8 cellular contexts compared by ENCODE assay signal in the genomic region with DNA sequence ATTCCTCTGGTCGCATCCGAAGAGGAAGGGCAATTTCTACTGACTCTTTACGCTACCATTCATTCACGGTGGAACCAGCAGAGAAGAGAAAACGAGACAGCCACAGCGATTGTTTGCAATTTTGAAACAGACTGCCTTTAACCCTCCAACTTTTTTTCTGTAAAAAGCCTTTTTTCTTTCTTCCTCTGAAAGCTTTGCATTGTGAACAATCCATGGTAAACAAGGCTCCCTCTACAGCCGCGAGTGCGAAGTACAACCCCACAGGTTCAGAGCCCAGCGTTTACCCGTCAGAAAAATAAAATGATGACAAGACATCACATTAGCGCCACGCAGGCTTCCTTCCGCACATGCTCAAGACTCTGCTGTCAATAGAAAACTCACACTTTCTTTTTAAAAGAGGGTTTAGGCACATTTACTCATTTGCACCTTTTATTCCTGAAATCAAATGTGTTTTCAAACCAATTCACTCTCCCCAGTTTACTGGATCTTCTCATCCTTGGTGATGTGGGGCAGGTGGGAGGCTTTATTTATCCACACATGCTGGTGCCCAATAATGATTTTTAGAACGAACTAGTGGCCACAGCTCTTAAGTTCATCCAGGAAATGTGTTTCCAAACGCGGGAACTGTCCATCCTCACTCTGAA.
DNase-seq lines count a peak whose midpoint lies in the region; ATAC-seq and TF ChIP-seq lines count a peak whose summit lies in the region.

No MANE protein-coding gene starts in this region.

- H3K36me3 ChIP-seq in BJ (ENCODE audit: control insufficient read depth, insufficient read depth, low read length) (no peaks in the 10 kb centered on the region; the same call in 1 of the 2 replicates), Loucy (ENCODE audit: insufficient read depth, low read length) (peaks cover 11% of the 10 kb centered on the region; the same call in 1 of the 2 replicates), neuron (ENCODE audit: insufficient read depth, low read length) (no peaks in the 10 kb centered on the region)

- peaks cover 30% of the 10 kb centered on the region for H4K20me1 ChIP-seq in Loucy (ENCODE audit: insufficient read depth, low read length, poor library complexity, severe bottlenecking)

- TF ChIP-seq CTCF in BJ (IDR thresholded peaks at IDR 0.05; ENCODE audit: insufficient read depth, low read depth, low read length) (peak; percentile 85), Loucy (conservative IDR thresholded peaks at IDR 0.05; ENCODE audit: low read length) (peak; percentile 85), fibroblast of villous mesenchyme (IDR thresholded peaks at IDR 0.05; ENCODE audit: insufficient read depth, low read depth, low read length) (peak; percentile 88)

- DNase-seq in BJ (ENCODE audit: low read depth) (no peak), SHP77 (lab: John Stamatoyannopoulos, UW) (peak; percentile 21 to 62), fibroblast of villous mesenchyme (ENCODE audit: low read depth) (peak; percentile 85), stromal cell of bone marrow (ENCODE audit: low read depth) (peak; percentile 78)
- DNase-seq in activated T-helper 9 cell treated with anti-CD3 and anti-CD28 coated beads, Interleukin-2, amount 50 U/mL, for 16 hours (ENCODE audit: low read depth), result peak; percentile 66

- H3K27me3 ChIP-seq in BJ (ENCODE audit: control insufficient read depth, insufficient read depth, low read length), result no peaks in the 10 kb centered on the region; the same call in 1 of the 2 replicates
- H3K27me3 ChIP-seq in Loucy (ENCODE audit: insufficient read depth, low read length, poor library complexity, severe bottlenecking), result no peaks in the 10 kb centered on the region
- H3K27me3 ChIP-seq in neuron (ENCODE audit: insufficient read depth, low read length), result no peaks in the 10 kb centered on the region

- ATAC-seq in GM19463 (IDR thresholded peaks at IDR 0.05; ENCODE audit: unreplicated experiment), result peak; percentile 72

- H3K9ac ChIP-seq in Loucy (ENCODE audit: low read depth, low read length, poor library complexity, severe bottlenecking), result peak overlapping the region; percentile 93

- CTCF ChIA-PET in BJ (lab: Yijun Ruan, JAX), result interaction anchor here (0.6 to 2.6 kb wide), 15 partner anchors 10 to 169 kb away, joined by 3 to 12 read pairs (median 4); partner anchors contain the start of gene ASXL1

- H3K4me3 ChIP-seq in BJ (ENCODE audit: low read depth, low read length), result peak overlapping the region; percentile 65
- H3K4me3 ChIP-seq in Loucy (ENCODE audit: low read length, poor library complexity, severe bottlenecking), result peak overlapping the region; percentile 81
- peak overlapping the region; percentile 79 for H3K4me3 ChIP-seq in fibroblast of villous mesenchyme (ENCODE audit: low read depth, low read length)
- peak overlapping the region; percentile 79 for H3K4me3 ChIP-seq in neuron (ENCODE audit: low read length)

- H3F3A ChIP-seq in Loucy (ENCODE audit: low read depth), result peaks cover 10% of the 10 kb centered on the region

- H3K4me1 ChIP-seq in Loucy (ENCODE audit: insufficient read depth, low read length, poor library complexity, severe bottlenecking), result peaks cover 33% of the 10 kb centered on the region
- H3K4me1 ChIP-seq in neuron (ENCODE audit: insufficient read depth, low read length), result peaks cover 35% of the 10 kb centered on the region

- H3K9me3 ChIP-seq in Loucy (ENCODE audit: insufficient read depth, low read depth, low read length) (no peaks in the 10 kb centered on the region), neuron (ENCODE audit: low read length) (no peaks in the 10 kb centered on the region)

- peaks cover 55% of the 10 kb centered on the region for H3K79me2 ChIP-seq in Loucy (ENCODE audit: insufficient read depth, low read length)

- H2AFZ ChIP-seq in Loucy (ENCODE audit: low read length), result no peak overlapping the region
- no peak overlapping the region for H2AFZ ChIP-seq in neuron (ENCODE audit: low read depth, low read length)

- POLR2A ChIA-PET in BJ (lab: Charles Lee), result interaction anchor here (0.6 to 0.9 kb wide), 2 partner anchors 9 to 461 kb away, joined by 3 to 4 read pairs; no protein-coding TSS in a partner anchor

- peak overlapping the region; percentile 77 for H3K4me2 ChIP-seq in Loucy (ENCODE audit: low read depth, low read length, poor library complexity, severe bottlenecking)

- H3K9me2 ChIP-seq in Loucy (replicated peaks; ENCODE audit: low read depth, low read length), result no peaks in the 10 kb centered on the region
